ENCODE assay signal across 8 cellular contexts in the genomic region with DNA sequence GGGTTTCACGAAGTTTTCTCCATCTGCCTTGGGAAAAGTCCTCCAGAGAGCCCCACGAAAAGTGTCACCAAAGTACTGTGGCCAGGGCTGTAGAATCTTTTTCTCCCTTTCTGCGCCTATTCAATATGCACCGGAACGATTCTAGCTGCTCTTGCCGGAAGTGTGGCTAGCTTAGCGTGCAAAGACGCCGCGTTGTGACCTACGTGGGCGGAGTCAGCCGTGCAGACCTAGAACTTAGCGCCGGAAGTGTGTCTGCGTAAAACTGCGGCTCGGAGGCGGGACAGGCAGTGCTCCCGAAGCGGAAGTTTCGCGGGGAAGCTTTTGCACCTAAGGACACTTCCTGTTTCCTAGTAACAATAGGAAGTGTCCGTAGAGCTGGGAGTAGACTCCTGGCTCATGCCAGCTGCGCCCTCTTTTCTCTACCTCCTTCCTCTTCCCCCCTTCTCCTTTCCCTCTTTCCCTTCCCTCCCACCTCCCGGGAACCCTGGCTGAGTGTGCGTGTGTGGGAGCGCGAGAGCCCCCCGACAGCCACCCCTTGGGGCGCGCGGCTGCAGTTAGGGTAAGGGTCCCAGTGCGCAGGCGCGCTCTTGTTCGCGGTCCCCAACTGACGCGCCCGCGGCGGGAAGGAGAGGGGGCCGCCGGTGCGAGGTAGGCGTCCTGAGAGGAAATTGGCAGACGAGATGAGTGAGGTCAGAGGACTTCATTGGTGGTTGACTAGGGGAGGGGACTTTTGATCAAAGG. TPM values are rescaled to one million over a fixed set of nuclear protein-coding genes. Genes with fewer than 3 reads are reported as not detected.
DNase-seq lines count a peak whose midpoint lies in the region; ATAC-seq and TF ChIP-seq lines count a peak whose summit lies in the region.

A gene with protein sequence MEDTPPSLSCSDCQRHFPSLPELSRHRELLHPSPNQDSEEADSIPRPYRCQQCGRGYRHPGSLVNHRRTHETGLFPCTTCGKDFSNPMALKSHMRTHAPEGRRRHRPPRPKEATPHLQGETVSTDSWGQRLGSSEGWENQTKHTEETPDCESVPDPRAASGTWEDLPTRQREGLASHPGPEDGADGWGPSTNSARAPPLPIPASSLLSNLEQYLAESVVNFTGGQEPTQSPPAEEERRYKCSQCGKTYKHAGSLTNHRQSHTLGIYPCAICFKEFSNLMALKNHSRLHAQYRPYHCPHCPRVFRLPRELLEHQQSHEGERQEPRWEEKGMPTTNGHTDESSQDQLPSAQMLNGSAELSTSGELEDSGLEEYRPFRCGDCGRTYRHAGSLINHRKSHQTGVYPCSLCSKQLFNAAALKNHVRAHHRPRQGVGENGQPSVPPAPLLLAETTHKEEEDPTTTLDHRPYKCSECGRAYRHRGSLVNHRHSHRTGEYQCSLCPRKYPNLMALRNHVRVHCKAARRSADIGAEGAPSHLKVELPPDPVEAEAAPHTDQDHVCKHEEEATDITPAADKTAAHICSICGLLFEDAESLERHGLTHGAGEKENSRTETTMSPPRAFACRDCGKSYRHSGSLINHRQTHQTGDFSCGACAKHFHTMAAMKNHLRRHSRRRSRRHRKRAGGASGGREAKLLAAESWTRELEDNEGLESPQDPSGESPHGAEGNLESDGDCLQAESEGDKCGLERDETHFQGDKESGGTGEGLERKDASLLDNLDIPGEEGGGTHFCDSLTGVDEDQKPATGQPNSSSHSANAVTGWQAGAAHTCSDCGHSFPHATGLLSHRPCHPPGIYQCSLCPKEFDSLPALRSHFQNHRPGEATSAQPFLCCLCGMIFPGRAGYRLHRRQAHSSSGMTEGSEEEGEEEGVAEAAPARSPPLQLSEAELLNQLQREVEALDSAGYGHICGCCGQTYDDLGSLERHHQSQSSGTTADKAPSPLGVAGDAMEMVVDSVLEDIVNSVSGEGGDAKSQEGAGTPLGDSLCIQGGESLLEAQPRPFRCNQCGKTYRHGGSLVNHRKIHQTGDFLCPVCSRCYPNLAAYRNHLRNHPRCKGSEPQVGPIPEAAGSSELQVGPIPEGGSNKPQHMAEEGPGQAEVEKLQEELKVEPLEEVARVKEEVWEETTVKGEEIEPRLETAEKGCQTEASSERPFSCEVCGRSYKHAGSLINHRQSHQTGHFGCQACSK (N-terminal part only) (plus strand): TSS at position 350 of the 741 bp plus-strand sequence. CDS start 1,903 bp downstream, outside the sequence.
A gene (minus strand): TSS at position 168 of the 741 bp plus-strand sequence. CDS start 9,781 bp downstream, outside the sequence.

- peak within 1 kb of the TSS; percentile 90 to 94 for H3K27ac ChIP-seq in testis

- DNase-seq in NCI-H1092 (lab: John Stamatoyannopoulos, UW) (peak; percentile 99), glomerular endothelial cell (ENCODE audit: extremely low read depth, low read depth, low spot score) (peak; percentile 97), occipital lobe (lab: John Stamatoyannopoulos, UW) (peak; percentile 98), testis (peak; percentile 100)

- no peaks in the 10 kb centered on the region for H3K27me3 Mint-ChIP-seq in activated naive CD4-positive, alpha-beta T cell treated with anti-CD3 and anti-CD28 coated beads, Interleukin-2, amount 50 U/mL, for 24 hours

- no peak for TF ChIP-seq CTCF in testis (IDR thresholded peaks at IDR 0.05)

- peak within 1 kb of the TSS; percentile 98 for H3K4me3 Mint-ChIP-seq in activated naive CD4-positive, alpha-beta T cell treated with anti-CD3 and anti-CD28 coated beads, Interleukin-2, amount 50 U/mL, for 24 hours

- intact Hi-C loops in testis (cut with DNase I; ENCODE audit: low total_unique reads): no loop called here

- H3K36me3 Mint-ChIP-seq in activated naive CD4-positive, alpha-beta T cell treated with anti-CD3 and anti-CD28 coated beads, Interleukin-2, amount 50 U/mL, for 24 hours: peaks cover 12% of the 10 kb centered on the region

- H3K36me3 ChIP-seq in testis (ENCODE audit: low read depth, missing control alignments): no peaks in the 10 kb centered on the region

- peak within 1 kb of the TSS; percentile 98 for H3K27ac Mint-ChIP-seq in activated naive CD4-positive, alpha-beta T cell treated with anti-CD3 and anti-CD28 coated beads, Interleukin-2, amount 50 U/mL, for 24 hours

- ATAC-seq in HG02588 (IDR thresholded peaks at IDR 0.05; ENCODE audit: unreplicated experiment) (peak; percentile 68), SK-N-SH treated with all-trans-retinoic acid at 6 μM for 48 hours (peak; percentile 89)

- TF ChIP-seq POLR2A in testis (IDR thresholded peaks at IDR 0.05): no peak

- peaks cover 47% of the 10 kb centered on the region for H3K4me1 Mint-ChIP-seq in activated naive CD4-positive, alpha-beta T cell treated with anti-CD3 and anti-CD28 coated beads, Interleukin-2, amount 50 U/mL, for 24 hours

- H3K4me3 ChIP-seq in GM08714 (ENCODE audit: low read length): peak within 1 kb of the TSS; percentile 96
- peak within 1 kb of the TSS; percentile 98 to 99 for H3K4me3 ChIP-seq in testis

- no peaks in the 10 kb centered on the region for H3K9me3 ChIP-seq in testis

- H3K27me3 ChIP-seq in testis: no peaks in the 10 kb centered on the region

- H3K9me3 Mint-ChIP-seq in activated naive CD4-positive, alpha-beta T cell treated with anti-CD3 and anti-CD28 coated beads, Interleukin-2, amount 50 U/mL, for 24 hours: no peaks in the 10 kb centered on the region

- H3K4me1 ChIP-seq in testis: peaks cover 16% of the 10 kb centered on the region

- WGBS in testis, 2 donors: 0 to 1% methylated on average over 47 to 48 of the region's 48 CpGs

TF ChIP-seq in SK-N-SH treated with all-trans-retinoic acid at 6 μM for 48 hours, 23 proteins besides CTCF, POLR2A, EP300 and RAD21:
- TF ChIP-seq ESRRG (CRISPR knock-in tag; IDR thresholded peaks at IDR 0.05) (no peak), CSDC2 (CRISPR knock-in tag; IDR thresholded peaks at IDR 0.05) (no peak), PPARA (CRISPR knock-in tag; IDR thresholded peaks at IDR 0.05; ENCODE audit: borderline replicate concordance) (no peak), TCF4 (CRISPR knock-in tag; IDR thresholded peaks at IDR 0.05; ENCODE audit: borderline replicate concordance) (no peak), OSR1 (CRISPR knock-in tag; IDR thresholded peaks at IDR 0.05) (no peak), ZNF8 (CRISPR knock-in tag; IDR thresholded peaks at IDR 0.05) (no peak), BACH2 (CRISPR knock-in tag; IDR thresholded peaks at IDR 0.05; ENCODE audit: borderline replicate concordance) (no peak), ZFP3 (CRISPR knock-in tag; IDR thresholded peaks at IDR 0.05) (no peak), ISL1 (CRISPR knock-in tag; IDR thresholded peaks at IDR 0.05) (no peak), ZC3H10 (CRISPR knock-in tag; IDR thresholded peaks at IDR 0.05) (no peak)
- TF ChIP-seq, protein P1, sequence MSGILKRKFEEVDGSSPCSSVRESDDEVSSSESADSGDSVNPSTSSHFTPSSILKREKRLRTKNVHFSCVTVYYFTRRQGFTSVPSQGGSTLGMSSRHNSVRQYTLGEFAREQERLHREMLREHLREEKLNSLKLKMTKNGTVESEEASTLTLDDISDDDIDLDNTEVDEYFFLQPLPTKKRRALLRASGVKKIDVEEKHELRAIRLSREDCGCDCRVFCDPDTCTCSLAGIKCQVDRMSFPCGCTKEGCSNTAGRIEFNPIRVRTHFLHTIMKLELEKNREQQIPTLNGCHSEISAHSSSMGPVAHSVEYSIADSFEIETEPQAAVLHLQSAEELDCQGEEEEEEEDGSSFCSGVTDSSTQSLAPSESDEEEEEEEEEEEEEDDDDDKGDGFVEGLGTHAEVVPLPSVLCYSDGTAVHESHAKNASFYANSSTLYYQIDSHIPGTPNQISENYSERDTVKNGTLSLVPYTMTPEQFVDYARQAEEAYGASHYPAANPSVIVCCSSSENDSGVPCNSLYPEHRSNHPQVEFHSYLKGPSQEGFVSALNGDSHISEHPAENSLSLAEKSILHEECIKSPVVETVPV (CRISPR knock-in tag; IDR thresholded peaks at IDR 0.05): no peak
- TF ChIP-seq, protein P2, sequence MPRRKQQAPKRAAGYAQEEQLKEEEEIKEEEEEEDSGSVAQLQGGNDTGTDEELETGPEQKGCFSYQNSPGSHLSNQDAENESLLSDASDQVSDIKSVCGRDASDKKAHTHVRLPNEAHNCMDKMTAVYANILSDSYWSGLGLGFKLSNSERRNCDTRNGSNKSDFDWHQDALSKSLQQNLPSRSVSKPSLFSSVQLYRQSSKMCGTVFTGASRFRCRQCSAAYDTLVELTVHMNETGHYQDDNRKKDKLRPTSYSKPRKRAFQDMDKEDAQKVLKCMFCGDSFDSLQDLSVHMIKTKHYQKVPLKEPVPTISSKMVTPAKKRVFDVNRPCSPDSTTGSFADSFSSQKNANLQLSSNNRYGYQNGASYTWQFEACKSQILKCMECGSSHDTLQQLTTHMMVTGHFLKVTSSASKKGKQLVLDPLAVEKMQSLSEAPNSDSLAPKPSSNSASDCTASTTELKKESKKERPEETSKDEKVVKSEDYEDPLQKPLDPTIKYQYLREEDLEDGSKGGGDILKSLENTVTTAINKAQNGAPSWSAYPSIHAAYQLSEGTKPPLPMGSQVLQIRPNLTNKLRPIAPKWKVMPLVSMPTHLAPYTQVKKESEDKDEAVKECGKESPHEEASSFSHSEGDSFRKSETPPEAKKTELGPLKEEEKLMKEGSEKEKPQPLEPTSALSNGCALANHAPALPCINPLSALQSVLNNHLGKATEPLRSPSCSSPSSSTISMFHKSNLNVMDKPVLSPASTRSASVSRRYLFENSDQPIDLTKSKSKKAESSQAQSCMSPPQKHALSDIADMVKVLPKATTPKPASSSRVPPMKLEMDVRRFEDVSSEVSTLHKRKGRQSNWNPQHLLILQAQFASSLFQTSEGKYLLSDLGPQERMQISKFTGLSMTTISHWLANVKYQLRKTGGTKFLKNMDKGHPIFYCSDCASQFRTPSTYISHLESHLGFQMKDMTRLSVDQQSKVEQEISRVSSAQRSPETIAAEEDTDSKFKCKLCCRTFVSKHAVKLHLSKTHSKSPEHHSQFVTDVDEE (CRISPR knock-in tag; IDR thresholded peaks at IDR 0.05): no peak

RNA-seq across cellular contexts. Expression of the first gene that starts in this region (rescaled TPM):
- 17.6 and 22.1 TPM in 2 replicates for total RNA-seq in glomerular endothelial cell
- total RNA-seq in occipital lobe: 16.5 TPM
- 10 to 100 TPM; 68.9 to 74.0 TPM for total RNA-seq in testis
- polyA plus RNA-seq in testis (ENCODE audit: insufficient read depth, low read depth, low replicate concordance): 80.3 TPM

RNA-seq across cellular contexts. Expression of the second gene that starts in this region (rescaled TPM):
- total RNA-seq in glomerular endothelial cell (13.8 and 16.3 TPM in 2 replicates), occipital lobe (5.3 TPM), testis (10 to 100 TPM; 17.2 to 20.2 TPM)
- polyA plus RNA-seq in testis (ENCODE audit: insufficient read depth, low read depth, low replicate concordance): 10.1 TPM

Comparison
In these comparisons a context has a peak if more than half of its experiments do, and no peak if none do; other contexts are left out.
1. Peak in every context shown above with its lines: DNase-seq, ATAC-seq, H3K4me3 ChIP-seq and H3K27ac ChIP-seq.